ENCODE assay signal across 8 cellular contexts in genomic region chr18:55586841-55587240, GRCh38. TPM values are rescaled to one million over a fixed set of nuclear protein-coding genes. Genes with fewer than 3 reads are reported as not detected.
DNase-seq lines count a peak whose midpoint lies in the region; ATAC-seq and TF ChIP-seq lines count a peak whose summit lies in the region.

No MANE protein-coding gene starts in this region.

- H3K79me2 ChIP-seq in hepatocyte: peaks cover 56% of the 10 kb centered on the region

- H3K36me3 Mint-ChIP-seq in WTC11: peaks cover 12% of the 10 kb centered on the region

- POLR2A ChIA-PET in WTC11 (lab: Charles Lee): interaction anchor here (0.7 kb wide), 1 partner anchor 130 kb away, joined by 4 read pairs; no protein-coding TSS in a partner anchor

- peak overlapping the region; percentile 1 for H2AFZ ChIP-seq in hepatocyte

- H3K4me1 Mint-ChIP-seq in WTC11: peaks cover 50% of the 10 kb centered on the region

- no peaks in the 10 kb centered on the region for H3K36me3 ChIP-seq in left ventricle myocardium inferior
- no peaks in the 10 kb centered on the region for H3K36me3 ChIP-seq in hepatocyte (replicated peaks; ENCODE audit: insufficient read depth, low read depth)
- no peaks in the 10 kb centered on the region for H3K36me3 ChIP-seq in spleen

- ATAC-seq in WTC11: no peak
- ATAC-seq in HG03175 (IDR thresholded peaks at IDR 0.05; ENCODE audit: unreplicated experiment): no peak

- CTCF ChIA-PET in WTC11 (lab: Charles Lee): interaction anchor here (0.8 to 1.0 kb wide), 2 partner anchors 76 to 195 kb away, joined by 3 to 4 read pairs; no protein-coding TSS in a partner anchor

- H3K27ac Mint-ChIP-seq in WTC11: peak overlapping the region; percentile 80

- H3K4me1 ChIP-seq in left ventricle myocardium inferior (peaks cover 68% of the 10 kb centered on the region), hepatocyte (ENCODE audit: insufficient read depth) (peaks cover 6% of the 10 kb centered on the region), spleen (peaks cover 0 to 55% (median 33%) of the 10 kb centered on the region in 6 donors)

- H3K9me3 ChIP-seq in left ventricle myocardium inferior (replicated peaks): no peaks in the 10 kb centered on the region
- H3K9me3 ChIP-seq in hepatocyte (ENCODE audit: low read depth): no peaks in the 10 kb centered on the region
- no peaks in the 10 kb centered on the region for H3K9me3 ChIP-seq in spleen

- no peaks in the 10 kb centered on the region for H3K27me3 Mint-ChIP-seq in WTC11 (ENCODE audit: low read depth)

- DNase-seq in left ventricle myocardium inferior (no peak), cardiac septum (ENCODE audit: low spot score) (no peak), WTC11 (ENCODE audit: low spot score) (no peak), hepatocyte (ENCODE audit: low spot score) (peak; percentile 14), spleen (no peak), lower leg skin (ENCODE audit: low spot score in 2 of 2) (no peak), SIG-M5 (lab: John Stamatoyannopoulos, UW) (no peak)

- peak overlapping the region; percentile 76 for H3K4me3 Mint-ChIP-seq in WTC11

- no peaks in the 10 kb centered on the region for H4K20me1 ChIP-seq in hepatocyte (ENCODE audit: insufficient read depth, poor library complexity, severe bottlenecking)

- intact Hi-C loops in left ventricle myocardium inferior (cut with micrococcal nuclease) (loop anchor here (5.0 to 10.0 kb wide), 2 partner anchors 72 to 280 kb away; no protein-coding TSS in a partner anchor), cardiac septum (cut with DNase I) (loop anchor here (2.0 to 10.0 kb wide), 9 partner anchors 75 to 988 kb away; no protein-coding TSS in a partner anchor), spleen (cut with DNase I; ENCODE audit: low total_unique reads) (loop anchor here (10.0 kb wide), 1 partner anchor 172 kb away; no protein-coding TSS in a partner anchor), lower leg skin (cut with DNase I; ENCODE audit: low total_unique reads) (loop anchor here (5.0 kb wide), 1 partner anchor 165 kb away; no protein-coding TSS in a partner anchor)

- no peak for TF ChIP-seq POLR2A in spleen (IDR thresholded peaks at IDR 0.05)
- TF ChIP-seq POLR2A in lower leg skin (IDR thresholded peaks at IDR 0.05): no peak

- no peak for TF ChIP-seq CTCF in left ventricle myocardium inferior (IDR thresholded peaks at IDR 0.05; ENCODE audit: borderline replicate concordance)
- TF ChIP-seq CTCF in WTC11 (IDR thresholded peaks at IDR 0.05): no peak
- TF ChIP-seq CTCF in hepatocyte (IDR thresholded peaks at IDR 0.05; ENCODE audit: poor library complexity): no peak
- TF ChIP-seq CTCF in spleen (IDR thresholded peaks at IDR 0.05 in 8 of 11, conservative IDR thresholded peaks at IDR 0.05 in 3 of 11): no peak
- TF ChIP-seq CTCF in lower leg skin (IDR thresholded peaks at IDR 0.05): no peak

- H3K27ac ChIP-seq in left ventricle myocardium inferior (replicated peaks) (peak overlapping the region; percentile 90), hepatocyte (peak overlapping the region; percentile 72), spleen (peak overlapping the region in 6 of 8 donors; percentile 88 to 93 (median 92))

- H3K27me3 ChIP-seq in left ventricle myocardium inferior (ENCODE audit: low read depth) (no peaks in the 10 kb centered on the region), hepatocyte (no peaks in the 10 kb centered on the region), spleen (replicated peaks in 1 of 7) (peaks cover 0 to 25% (median 0%) of the 10 kb centered on the region in 7 donors)

- no peaks in the 10 kb centered on the region for H3K9me3 Mint-ChIP-seq in WTC11

- H3K4me3 ChIP-seq in left ventricle myocardium inferior: peak overlapping the region; percentile 80
- peak overlapping the region; percentile 70 for H3K4me3 ChIP-seq in hepatocyte
- peak overlapping the region; percentile 32 to 74 (median 48) for H3K4me3 ChIP-seq in spleen
- H3K4me3 ChIP-seq in lower leg skin (ENCODE audit: low read depth, poor library complexity, severe bottlenecking): no peak overlapping the region

- H3K9me2 ChIP-seq in hepatocyte (replicated peaks; ENCODE audit: insufficient read depth): no peaks in the 10 kb centered on the region

- H3K4me2 ChIP-seq in hepatocyte: peak overlapping the region; percentile 71

- 7% methylated on average over 7 of the region's 7 CpGs for WGBS in hepatocyte (ENCODE audit: low lambda C conversion rate, missing lambda C conversion rate)
- 1 to 6% (median 4%) methylated on average over 7 of the region's 7 CpGs for WGBS in spleen, 5 donors
- WGBS in lower leg skin, 2 donors: 2 to 3% methylated on average over 7 of the region's 7 CpGs

TF ChIP-seq in WTC11, 78 proteins besides CTCF, POLR2A, EP300 and RAD21:
- TF ChIP-seq ZNF423 (CRISPR knock-in tag; IDR thresholded peaks at IDR 0.05): no peak

RNA-seq across cellular contexts. Expression of gene TCF4, which starts 1.2 kb away (rescaled TPM):
- 58.9 TPM for total RNA-seq in left ventricle myocardium inferior
- total RNA-seq in cardiac septum: 69.9 TPM
- total RNA-seq in WTC11 (2021): 100 to 104 TPM (median 104 TPM) in 3 replicates
- 57.8 and 65.2 TPM in 2 replicates for total RNA-seq in hepatocyte
- polyA plus RNA-seq in hepatocyte: 40.5 and 42.4 TPM in 2 replicates
- total RNA-seq in spleen: 100 to 1,000 TPM; 136 to 200 (median 163) TPM
- 10 to 100 TPM; 14.6 to 26.3 (median 20.0) TPM for polyA plus RNA-seq in spleen
- 10 to 100 TPM; 60.9 to 98.4 (median 83.4) TPM for total RNA-seq in lower leg skin
